20 cellular contexts compared by ENCODE assay signal in the genomic region with DNA sequence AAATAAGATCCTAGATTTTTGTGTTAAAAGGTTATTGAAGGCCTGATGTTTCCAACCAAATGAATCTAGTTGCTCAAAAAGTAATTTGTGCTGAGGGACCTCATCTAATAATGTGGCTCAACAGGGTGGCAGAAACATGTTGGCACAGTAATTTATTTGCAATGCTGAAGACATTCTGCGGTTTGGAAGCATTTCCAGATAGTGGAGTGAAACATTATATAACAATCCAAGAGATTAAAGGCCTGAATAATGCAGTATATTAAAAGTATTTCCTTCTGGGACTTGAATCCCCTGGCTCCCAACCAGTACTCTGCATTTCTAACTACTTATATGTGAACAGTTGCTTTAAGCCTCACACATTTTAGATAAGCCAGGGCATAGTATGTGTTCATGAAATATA. TPM values are rescaled to one million over a fixed set of nuclear protein-coding genes. Genes with fewer than 3 reads are reported as not detected.
DNase-seq lines count a peak whose midpoint lies in the region; ATAC-seq, FAIRE-seq and TF ChIP-seq lines count a peak whose summit lies in the region.
"Had no signal": no experiment of that assay in that cellular context is flagged by ENCODE, and none has a peak within 500 bp of the region (broad histone marks: within the 10 kb centered on the region; RNA-seq: fewer than 3 reads in every experiment).

No MANE protein-coding gene starts in this region.

- BruUV-seq in A673 (replicated peaks; lab: Mats Ljungman, UMichigan) = no TSS peak

- H3K4me3 Mint-ChIP-seq in HFFc6 = no peak overlapping the region
- H3K4me3 Mint-ChIP-seq: GM23338; T-helper 2 cell treated with Interferon-gamma antibody and Interleukin-4, amounts not matched to agents 5 μg/mL and 100 μg/mL, for 36 hours had no signal

- DNase-seq in A673 (ENCODE audit: low spot score) = peak; percentile 91
- peak; percentile 28 for DNase-seq in HFFc6
- peak; percentile 78 for DNase-seq in adipocyte (ENCODE audit: low read depth)
- no peak for DNase-seq in keratinocyte (ENCODE audit: low read depth, low spot score)
- no peak for DNase-seq in Right ventricle myocardium inferior (ENCODE audit: missing footprints)
- DNase-seq in activated CD4-positive, alpha-beta T cell treated with anti-CD3 and anti-CD28 coated beads, Interleukin-2, amount 50 U/mL, for 1 hour = no peak
- no peak for DNase-seq in colonic mucosa
- DNase-seq in UCSD-AML1 (lab: John Stamatoyannopoulos, UW; ENCODE audit: unreplicated experiment) = no peak
- DNase-seq: activated CD4-positive, alpha-beta T cell treated with anti-CD3 and anti-CD28 coated beads, Interleukin-2, amount 50 U/mL, for 48 hours; activated effector memory CD4-positive, alpha-beta T cell treated with Interleukin-2 at 50 U/mL for 16 hours; AML-193; central memory CD4-positive, alpha-beta T cell; esophagus squamous epithelium; midbrain; MM.1S; Peyer's patch; stimulated activated CD4-positive, alpha-beta T cell treated with anti-CD3 and anti-CD28 coated beads, Interleukin-15, amount 100 ng/mL, for 24 hours had no signal

- H3K4me3 ChIP-seq in A673 (ENCODE audit: low read depth, low read length, poor library complexity, severe bottlenecking) (no peak overlapping the region), adipocyte (ENCODE audit: low read length) (no peak overlapping the region), keratinocyte (ENCODE audit: control insufficient read depth in 2 of 3, extremely low read depth in 1 of 3, insufficient read depth in 2 of 3, low read depth in 1 of 3, low read length in 3 of 3) (peak overlapping the region in 1 of 3 experiments; percentile 8), colonic mucosa (no peak overlapping the region)
- H3K4me3 ChIP-seq: esophagus squamous epithelium, GM23338, Peyer's patch, tibial nerve had no signal

- CTCF ChIA-PET in A673 (lab: Charles Lee) = no interaction called here

- no peaks in the 10 kb centered on the region for H3K9me3 ChIP-seq in A673 (ENCODE audit: low read depth, low read length, poor library complexity, severe bottlenecking)
- no peaks in the 10 kb centered on the region for H3K9me3 ChIP-seq in adipocyte (ENCODE audit: control insufficient read depth, low read length)
- H3K9me3 ChIP-seq in keratinocyte (ENCODE audit: control insufficient read depth, low read depth, low read length) = no peaks in the 10 kb centered on the region
- H3K9me3 ChIP-seq in colonic mucosa = no peaks in the 10 kb centered on the region
- H3K9me3 ChIP-seq: esophagus squamous epithelium, Peyer's patch, tibial nerve had no signal

- peaks cover 41% of the 10 kb centered on the region for H3K4me1 ChIP-seq in A673 (ENCODE audit: insufficient read depth, low read length, poor library complexity, severe bottlenecking)
- peaks cover 14% of the 10 kb centered on the region for H3K4me1 ChIP-seq in adipocyte (ENCODE audit: control insufficient read depth, insufficient read depth, low read length)
- peaks cover 24% of the 10 kb centered on the region for H3K4me1 ChIP-seq in keratinocyte (ENCODE audit: control insufficient read depth, extremely low read depth, insufficient read depth, low read length)
- no peaks in the 10 kb centered on the region for H3K4me1 ChIP-seq in colonic mucosa
- H3K4me1 ChIP-seq: tibial nerve had no signal

- H3K4me2 ChIP-seq in keratinocyte (ENCODE audit: control insufficient read depth, extremely low read depth, insufficient read depth, low read depth, low read length) = peak overlapping the region; percentile 48
- H3K4me2 ChIP-seq: GM23338 had no signal

- H3K9ac ChIP-seq in adipocyte (ENCODE audit: low read length) (no peak overlapping the region), keratinocyte (ENCODE audit: control insufficient read depth, extremely low read depth, insufficient read depth, low read length) (no peak overlapping the region), colonic mucosa (ENCODE audit: low read depth in 2 of 2, low read length in 2 of 2) (no peak overlapping the region)

- H3K36me3 Mint-ChIP-seq in HFFc6 (ENCODE audit: low read depth) = peaks cover 5% of the 10 kb centered on the region; the same call in 1 of the 2 replicates

- H2AFZ ChIP-seq in keratinocyte (ENCODE audit: control insufficient read depth, low read length) = no peak overlapping the region

- H3K9me3 Mint-ChIP-seq in HFFc6 = no peaks in the 10 kb centered on the region
- H3K9me3 Mint-ChIP-seq: GM23338; T-helper 2 cell treated with Interferon-gamma antibody and Interleukin-4, amounts not matched to agents 5 μg/mL and 100 μg/mL, for 36 hours had no signal

- POLR2A ChIA-PET in A673 (lab: Charles Lee; ENCODE audit: low non-redundant PET) = no interaction called here

- peak; percentile 84 for FAIRE-seq in keratinocyte (lab: Jason Lieb, UNC)

- no peaks in the 10 kb centered on the region for H4K20me1 ChIP-seq in keratinocyte (ENCODE audit: control insufficient read depth, extremely low read depth, insufficient read depth, low read length)

- H3K27ac ChIP-seq in A673 (ENCODE audit: low read depth, low read length, poor library complexity, severe bottlenecking) (peak overlapping the region; percentile 64), keratinocyte (ENCODE audit: control insufficient read depth, insufficient read depth, low read length) (no peak overlapping the region), colonic mucosa (no peak overlapping the region)
- H3K27ac ChIP-seq: esophagus squamous epithelium, Peyer's patch had no signal

- ATAC-seq in Right ventricle myocardium inferior = no peak
- ATAC-seq: GM23338 had no signal

- H3K36me3 ChIP-seq in A673 (ENCODE audit: insufficient read depth, low read length, poor library complexity, severe bottlenecking) (no peaks in the 10 kb centered on the region), adipocyte (ENCODE audit: control insufficient read depth, insufficient read depth, low read length, severe bottlenecking) (no peaks in the 10 kb centered on the region), keratinocyte (ENCODE audit: control insufficient read depth in 2 of 2, extremely low read depth in 1 of 2, insufficient read depth in 2 of 2, low read length in 2 of 2) (no peaks in the 10 kb centered on the region), colonic mucosa (no peaks in the 10 kb centered on the region)
- H3K36me3 ChIP-seq: esophagus squamous epithelium, Peyer's patch, tibial nerve had no signal

- peaks cover 62% of the 10 kb centered on the region for H3K4me1 Mint-ChIP-seq in HFFc6 (ENCODE audit: low read depth)

- intact Hi-C loops in A673 (cut with micrococcal nuclease; ENCODE audit: unreplicated experiment) (no loop called here), Right ventricle myocardium inferior (cut with DNase I) (no loop called here), colonic mucosa (cut with DNase I) (no loop called here)

- dilution Hi-C loops in keratinocyte (cut with MboI; ENCODE audit: extremely low pct_ligation_motif_present, low sequenced_read_pairs) = no loop called here

- peaks cover 3% of the 10 kb centered on the region; the same call in 1 of the 2 replicates for H3K27me3 Mint-ChIP-seq in HFFc6 (ENCODE audit: insufficient read depth)

- no peaks in the 10 kb centered on the region for H3K79me2 ChIP-seq in keratinocyte (ENCODE audit: control insufficient read depth, insufficient read depth, low read length)

- TF ChIP-seq CTCF in A673 (conservative IDR thresholded peaks at IDR 0.05; ENCODE audit: low read depth, low read length) = no peak
- TF ChIP-seq CTCF in HFFc6 (IDR thresholded peaks at IDR 0.05) = no peak
- TF ChIP-seq CTCF in keratinocyte (optimal IDR thresholded peaks at IDR 0.05 in 1 of 3, IDR thresholded peaks at IDR 0.05 in 1 of 3, conservative IDR thresholded peaks at IDR 0.05 in 1 of 3; ENCODE audit: extremely low read depth in 1 of 3, insufficient read depth in 2 of 3, low read length in 3 of 3) = no peak
- no peak for TF ChIP-seq CTCF in colonic mucosa (IDR thresholded peaks at IDR 0.05)

- peak overlapping the region; percentile 57 for H3K27ac Mint-ChIP-seq in HFFc6
- H3K27ac Mint-ChIP-seq: T-helper 2 cell treated with Interferon-gamma antibody and Interleukin-4, amounts not matched to agents 5 μg/mL and 100 μg/mL, for 36 hours had no signal

- no peaks in the 10 kb centered on the region for H3K27me3 ChIP-seq in A673 (replicated peaks; ENCODE audit: insufficient read depth, low read depth, low read length, poor library complexity)
- no peaks in the 10 kb centered on the region for H3K27me3 ChIP-seq in adipocyte (replicated peaks; ENCODE audit: control insufficient read depth, insufficient read depth, low read length)
- no peaks in the 10 kb centered on the region for H3K27me3 ChIP-seq in keratinocyte (ENCODE audit: control insufficient read depth, extremely low read depth, insufficient read depth, low read length)
- H3K27me3 ChIP-seq in colonic mucosa = no peaks in the 10 kb centered on the region
- H3K27me3 ChIP-seq: esophagus squamous epithelium, Peyer's patch, tibial nerve had no signal

- no peaks in the 10 kb centered on the region for H3K9me1 ChIP-seq in keratinocyte (ENCODE audit: control insufficient read depth, extremely low read depth, insufficient read depth, low read length)

RNA-seq across cellular contexts. Expression of a gene that starts 25.9 kb away (rescaled TPM):
- total RNA-seq in A673 (2021) (8.7 and 8.8 TPM in 2 replicates), Right ventricle myocardium inferior (25.7 TPM), colonic mucosa (100 to 1,000 TPM in 1 of 2 donors, 10 to 100 TPM in 1; 61.3 to 102 TPM)
- 100 to 1,000 TPM; 166 to 720 (median 656) TPM for total RNA-seq in HFFc6 (2021; fragmentation: NEBNext Ultra II Directional; extraction: Animal tissue kit (Norgen Biotek cat#: 25700))
- 0.08 to 0.32 TPM in 2 of 3 replicates, not detected in the other for polyA plus RNA-seq in keratinocyte
- polyA plus RNA-seq in keratinocyte (2011; ENCODE audit: low read depth) = 0.24 TPM
- 0.13 and 0.18 TPM in 2 replicates for polyA plus RNA-seq in keratinocyte (2011; cell fraction: cytosol; rRNA removed)
- 0.11 and 0.32 TPM in 2 replicates for polyA plus RNA-seq in keratinocyte (2011; cell fraction: nucleus; rRNA removed)
- polyA plus RNA-seq in keratinocyte (2012; ENCODE audit: low replicate concordance) = 0.17 TPM in 1 of 2 replicates, not detected in the other
- polyA minus RNA-seq in keratinocyte = not detected in 3 replicates
- not detected for polyA minus RNA-seq in keratinocyte (2011; cell fraction: cytosol; rRNA and poly(A)+ RNA removed)
- polyA minus RNA-seq in keratinocyte (2011; cell fraction: nucleus; rRNA and poly(A)+ RNA removed) = 0.53 TPM in 1 of 2 replicates, not detected in the other

Comparison
In these comparisons a context has a peak if more than half of its experiments do, and no peak if none do; other contexts are left out.
1. DNase-seq: peak in A673 (single experiment), HFFc6 (single experiment) and adipocyte (single experiment); none in keratinocyte (single experiment), Right ventricle myocardium inferior (single experiment), activated CD4-positive, alpha-beta T cell treated with anti-CD3 and anti-CD28 coated beads, Interleukin-2, amount 50 U/mL, for 1 hour (single experiment), colonic mucosa (single experiment) and UCSD-AML1 (single experiment).